In the genomic region with DNA sequence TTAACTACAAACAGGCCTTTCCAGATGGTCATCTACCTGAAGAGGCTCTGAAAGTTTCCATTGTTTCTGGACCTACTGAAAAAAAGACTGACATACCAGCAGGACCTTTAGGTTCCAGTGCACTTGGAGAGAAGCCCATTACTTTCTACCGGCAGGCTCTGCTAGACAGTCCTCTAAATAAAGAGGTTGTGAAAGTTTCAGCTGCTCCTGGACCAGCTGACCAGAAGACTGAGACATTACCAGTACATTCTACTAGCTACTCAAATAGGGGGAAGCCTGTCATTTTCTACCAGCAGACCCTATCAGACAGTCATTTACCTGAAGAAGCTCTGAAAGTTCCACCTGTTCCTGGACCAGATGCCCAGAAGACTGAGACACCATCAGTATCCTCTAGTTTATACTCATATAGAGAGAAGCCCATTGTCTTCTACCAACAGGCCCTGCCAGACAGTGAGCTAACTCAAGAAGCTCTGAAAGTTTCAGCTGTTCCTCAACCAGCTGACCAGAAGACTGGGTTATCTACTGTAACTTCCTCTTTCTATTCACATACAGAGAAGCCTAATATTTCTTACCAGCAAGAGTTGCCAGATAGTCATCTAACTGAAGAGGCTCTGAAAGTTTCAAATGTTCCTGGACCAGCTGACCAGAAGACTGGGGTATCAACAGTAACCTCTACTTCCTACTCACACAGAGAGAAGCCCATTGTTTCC, we compare ENCODE assay signal across 14 cellular contexts.
DNase-seq lines count a peak whose midpoint lies in the region; ATAC-seq and TF ChIP-seq lines count a peak whose summit lies in the region.
"Had no signal": no experiment of that assay in that cellular context is flagged by ENCODE, and none has a peak within 500 bp of the region (broad histone marks: within the 10 kb centered on the region; RNA-seq: fewer than 3 reads in every experiment).

No MANE protein-coding gene starts in this region.

- no peak overlapping the region for H3K9ac ChIP-seq in OCI-LY3 (ENCODE audit: low read length)
- H3K9ac ChIP-seq: BLaER1 treated with 17β-estradiol and CSF1 and Interleukin-3, amounts not matched to agents 10 nM and 100 nM had no signal

- no peaks in the 10 kb centered on the region for H3K27me3 ChIP-seq in OCI-LY3 (ENCODE audit: low read depth, low read length)
- H3K27me3 ChIP-seq: BLaER1 treated with 17β-estradiol and CSF1 and Interleukin-3, amounts not matched to agents 10 nM and 100 nM; right atrium auricular region had no signal

- H3K79me2 ChIP-seq in OCI-LY3 (ENCODE audit: low read length): no peaks in the 10 kb centered on the region

- ATAC-seq in HG03066 (IDR thresholded peaks at IDR 0.05; ENCODE audit: low read depth, unreplicated experiment): peak; percentile 94
- ATAC-seq: stimulated activated naive CD8-positive, alpha-beta T cell treated with anti-CD3 and anti-CD28 coated beads, Interleukin-15, Interleukin-2, amounts not matched to agents 100 U/mL and 50 U/mL, for 24 hours had no signal

- H3K9me3 ChIP-seq in OCI-LY3 (ENCODE audit: insufficient read depth, low read length): no peaks in the 10 kb centered on the region
- H3K9me3 ChIP-seq: right atrium auricular region had no signal

- H3K4me3 ChIP-seq in OCI-LY3 (ENCODE audit: low read length): no peak overlapping the region
- H3K4me3 ChIP-seq: BLaER1 treated with 17β-estradiol and CSF1 and Interleukin-3, amounts not matched to agents 10 nM and 100 nM; right atrium auricular region had no signal

- in situ Hi-C loops in GM13977 (cut with MboI; ENCODE audit: low pct_unique_long_range_greater_than_20kb, low sequenced_read_pairs, unreplicated experiment): no loop called here

- H3K27ac ChIP-seq in OCI-LY3 (ENCODE audit: low read length): peak overlapping the region; percentile 18
- H3K27ac ChIP-seq: BLaER1 treated with 17β-estradiol and CSF1 and Interleukin-3, amounts not matched to agents 10 nM and 100 nM; right atrium auricular region had no signal

- DNase-seq in GM13977 (ENCODE audit: low spot score) (peak; percentile 48), GM20000 (ENCODE audit: low spot score) (peak; percentile 57), NCI-H128 (lab: John Stamatoyannopoulos, UW; ENCODE audit: unreplicated experiment) (no peak), activated gamma-delta T cell treated with Interleukin-2 at 50 U/mL for 16 hours (no peak), cerebellum (ENCODE audit: low spot score) (no peak), epidermal melanocyte (ENCODE audit: insufficient read length, low spot score) (no peak)
- DNase-seq: activated gamma-delta T cell; effector CD4-positive, alpha-beta T cell; islet precursor cell; stimulated activated naive CD8-positive, alpha-beta T cell treated with anti-CD3 and anti-CD28 coated beads, Interleukin-15, Interleukin-2, amounts not matched to agents 100 U/mL and 50 U/mL, for 24 hours had no signal

- no peak overlapping the region for H2AFZ ChIP-seq in OCI-LY3 (ENCODE audit: low read depth, low read length)

- no peaks in the 10 kb centered on the region for H4K20me1 ChIP-seq in OCI-LY3 (ENCODE audit: insufficient read depth, low read length)
- H4K20me1 ChIP-seq: BLaER1 treated with 17β-estradiol and CSF1 and Interleukin-3, amounts not matched to agents 10 nM and 100 nM had no signal

- peak overlapping the region; percentile 1; the same call in 1 of the 2 replicates for H3K4me2 ChIP-seq in OCI-LY3 (ENCODE audit: low read length)

- TF ChIP-seq CTCF in GM13977 (IDR thresholded peaks at IDR 0.05; ENCODE audit: extremely low read depth, insufficient read depth, missing control alignments) (no peak), GM20000 (IDR thresholded peaks at IDR 0.05; ENCODE audit: extremely low read depth, missing control alignments) (no peak), OCI-LY3 (IDR thresholded peaks at IDR 0.05; ENCODE audit: low read depth, low read length) (no peak)

- H3K4me1 ChIP-seq in OCI-LY3 (ENCODE audit: low read length): peaks cover 13% of the 10 kb centered on the region
- H3K4me1 ChIP-seq: right atrium auricular region had no signal

- peaks cover 29% of the 10 kb centered on the region for H3K36me3 ChIP-seq in OCI-LY3 (replicated peaks; ENCODE audit: low read depth, low read length)

Comparison
In these comparisons a context has a peak if more than half of its experiments do, and no peak if none do; other contexts are left out.
1. DNase-seq: peak in GM13977 (single experiment) and GM20000 (single experiment); none in NCI-H128 (single experiment), activated gamma-delta T cell treated with Interleukin-2 at 50 U/mL for 16 hours (single experiment), cerebellum (single experiment) and epidermal melanocyte (single experiment).